In genomic region chr12:76804435-76804976, GRCh38 we compare ENCODE assay signal across 23 cellular contexts.
"Had no signal": no experiment of that assay in that cellular context is flagged by ENCODE, and none has a peak within 500 bp of the region (broad histone marks: within the 10 kb centered on the region; RNA-seq: fewer than 3 reads in every experiment).

No MANE protein-coding gene starts in this region.

- H3K27ac ChIP-seq: epithelial cell of prostate, foreskin keratinocyte, neural progenitor cell, prostate gland, suprapubic skin, vagina had no signal

- H3K4me3 ChIP-seq: neural progenitor cell, prostate gland, suprapubic skin, vagina had no signal

- ATAC-seq: activated naive CD8-positive, alpha-beta T cell treated with anti-CD3 and anti-CD28 coated beads, Interleukin-2, amount 50 U/mL, for 24 hours; foreskin keratinocyte; left ventricle myocardium superior; right cardiac atrium; stimulated activated naive CD8-positive, alpha-beta T cell treated with anti-CD3 and anti-CD28 coated beads, Interleukin-15, amount 100 ng/mL, for 72 hours had no signal

- H3K9ac ChIP-seq: neural progenitor cell had no signal

- H3K27me3 ChIP-seq: foreskin keratinocyte, neural progenitor cell, suprapubic skin, vagina had no signal

- H3K9me3 ChIP-seq: prostate gland, vagina had no signal

- DNase-seq: activated CD4-positive, alpha-beta memory T cell treated with anti-CD3 and anti-CD28 coated beads, Interleukin-2, amount 10 ng/mL, durations not matched to agents 7 days and 5 days; activated CD4-positive, alpha-beta T cell treated with anti-CD3 and anti-CD28 coated beads for 4 hours; activated naive CD4-positive, alpha-beta T cell treated with anti-CD3 and anti-CD28 coated beads for 36 hours; activated naive CD8-positive, alpha-beta T cell treated with anti-CD3 and anti-CD28 coated beads, Interleukin-2, amount 50 U/mL, for 24 hours; activated T-cell treated with anti-CD3 and anti-CD28 coated beads, Interleukin-2, amount 50 U/mL, for 1 hour; anterior cingulate cortex; caudate nucleus; endodermal cell; foreskin keratinocyte; glutamatergic neuron; hypothalamus; left ventricle myocardium superior; naive B cell; right cardiac atrium; stimulated activated CD4-positive, alpha-beta T cell treated with anti-CD3 and anti-CD28 coated beads, Interleukin-15, amount 100 ng/mL, for 24 hours; stimulated activated CD4-positive, alpha-beta T cell treated with anti-CD3 and anti-CD28 coated beads, Interleukin-2, amount 100 ng/mL, for 48 hours; stimulated activated naive CD8-positive, alpha-beta T cell treated with anti-CD3 and anti-CD28 coated beads, Interleukin-15, amount 100 ng/mL, for 72 hours; trophoblast cell had no signal

- H3K4me1 ChIP-seq: neural progenitor cell, prostate gland, suprapubic skin had no signal
